In genomic region chr12:59839514-59839913, GRCh38 we compare ENCODE assay signal across 23 cellular contexts.
DNase-seq lines count a peak whose midpoint lies in the region; ATAC-seq and TF ChIP-seq lines count a peak whose summit lies in the region.
"Had no signal": no experiment of that assay in that cellular context is flagged by ENCODE, and none has a peak within 500 bp of the region (broad histone marks: within the 10 kb centered on the region; RNA-seq: fewer than 3 reads in every experiment).

No MANE protein-coding gene starts in this region.

- no peak overlapping the region for H3K4me3 ChIP-seq in GM23248
- no peak overlapping the region for H3K4me3 ChIP-seq in right lobe of liver
- H3K4me3 ChIP-seq: gastrocnemius medialis, GM12878, pancreas, thoracic aorta had no signal

- H3K9ac ChIP-seq in GM23248, result no peak overlapping the region
- H3K9ac ChIP-seq: SK-N-SH had no signal

- peak; percentile 17 to 75 (median 47) for ATAC-seq in right lobe of liver
- ATAC-seq: activated CD4-positive, CD25-positive, alpha-beta regulatory T cell treated with anti-CD3 and anti-CD28 coated beads, Interleukin-2, amount 50 U/mL, for 24 hours; gastrocnemius medialis; GM12878; pancreas; stimulated activated memory B cell treated with anti-CD40 and anti-IgM and Interleukin-4, amounts not matched to agents 10 μg/mL and 1 μg/mL and 100 μg/mL, for 72 hours had no signal

- no peaks in the 10 kb centered on the region for H3K9me3 ChIP-seq in GM23248 (ENCODE audit: low read depth)
- no peaks in the 10 kb centered on the region for H3K9me3 ChIP-seq in right lobe of liver
- H3K9me3 ChIP-seq: gastrocnemius medialis, pancreas, SK-N-SH, thoracic aorta had no signal

- H3K27me3 Mint-ChIP-seq in endothelial cell (ENCODE audit: unreplicated experiment) (no peaks in the 10 kb centered on the region), nephron progenitor cell (ENCODE audit: low read depth, poor library complexity) (no peaks in the 10 kb centered on the region)
- H3K27me3 Mint-ChIP-seq in activated T-helper 1 cell treated with anti-CD3 and anti-CD28 coated beads, Interleukin-12 subunit alpha, Interleukin-12 subunit beta, Interleukin-2, Interleukin-4 antibody, amounts not matched to agents 30 ng/mL and 10 ng/mL and 1 ng/mL, durations not matched to agents 14 hours and 24 hours and 36 hours (ENCODE audit: insufficient read depth), result peaks cover 4% of the 10 kb centered on the region
- H3K27me3 Mint-ChIP-seq: stimulated activated memory B cell treated with anti-CD40 and anti-IgM and Interleukin-4, amounts not matched to agents 10 μg/mL and 1 μg/mL and 100 μg/mL, for 72 hours had no signal

- H3F3A ChIP-seq in GM23248 (ENCODE audit: insufficient read depth), result no peaks in the 10 kb centered on the region; the same call in 1 of the 2 replicates

- no peak for TF ChIP-seq POLR2A in right lobe of liver (IDR thresholded peaks at IDR 0.05)

- H3K27ac ChIP-seq in GM23248, result no peak overlapping the region
- H3K27ac ChIP-seq in right lobe of liver, result no peak overlapping the region
- H3K27ac ChIP-seq: brain microvascular endothelial cell, gastrocnemius medialis, pancreas, thoracic aorta had no signal

- H3K4me1 Mint-ChIP-seq in endothelial cell (ENCODE audit: unreplicated experiment) (peaks cover 23% of the 10 kb centered on the region), nephron progenitor cell (no peaks in the 10 kb centered on the region)
- H3K4me1 Mint-ChIP-seq in activated T-helper 1 cell treated with anti-CD3 and anti-CD28 coated beads, Interleukin-12 subunit alpha, Interleukin-12 subunit beta, Interleukin-2, Interleukin-4 antibody, amounts not matched to agents 30 ng/mL and 10 ng/mL and 1 ng/mL, durations not matched to agents 14 hours and 24 hours and 36 hours (ENCODE audit: low read depth), result no peaks in the 10 kb centered on the region
- H3K4me1 Mint-ChIP-seq: stimulated activated memory B cell treated with anti-CD40 and anti-IgM and Interleukin-4, amounts not matched to agents 10 μg/mL and 1 μg/mL and 100 μg/mL, for 72 hours had no signal

- H3K4me1 ChIP-seq in GM23248 (ENCODE audit: insufficient read depth) (no peaks in the 10 kb centered on the region), right lobe of liver (peaks cover 0 to 11% (median 5%) of the 10 kb centered on the region in 4 donors)
- H3K4me1 ChIP-seq: gastrocnemius medialis, pancreas had no signal

- H3K4me3 Mint-ChIP-seq in endothelial cell (ENCODE audit: unreplicated experiment), result no peak overlapping the region
- no peak overlapping the region for H3K4me3 Mint-ChIP-seq in nephron progenitor cell
- H3K4me3 Mint-ChIP-seq in activated T-helper 1 cell treated with anti-CD3 and anti-CD28 coated beads, Interleukin-12 subunit alpha, Interleukin-12 subunit beta, Interleukin-2, Interleukin-4 antibody, amounts not matched to agents 30 ng/mL and 10 ng/mL and 1 ng/mL, durations not matched to agents 14 hours and 24 hours and 36 hours, result no peak overlapping the region
- H3K4me3 Mint-ChIP-seq: activated naive CD8-positive, alpha-beta T cell; stimulated activated memory B cell treated with anti-CD40 and anti-IgM and Interleukin-4, amounts not matched to agents 10 μg/mL and 1 μg/mL and 100 μg/mL, for 72 hours had no signal

- intact Hi-C loops in right lobe of liver (cut with DNase I), result no loop called here
- intact Hi-C loops in activated T-helper 1 cell treated with anti-CD3 and anti-CD28 coated beads, Interleukin-12 subunit alpha, Interleukin-12 subunit beta, Interleukin-2, Interleukin-4 antibody, amounts not matched to agents 30 ng/mL and 10 ng/mL and 1 ng/mL, durations not matched to agents 14 hours and 24 hours and 36 hours (cut with micrococcal nuclease), result no loop called here

- in situ Hi-C loops in GM23248 (cut with MboI), result no loop called here

- H3K9me3 Mint-ChIP-seq in endothelial cell (ENCODE audit: unreplicated experiment) (no peaks in the 10 kb centered on the region), nephron progenitor cell (no peaks in the 10 kb centered on the region)
- H3K9me3 Mint-ChIP-seq in activated T-helper 1 cell treated with anti-CD3 and anti-CD28 coated beads, Interleukin-12 subunit alpha, Interleukin-12 subunit beta, Interleukin-2, Interleukin-4 antibody, amounts not matched to agents 30 ng/mL and 10 ng/mL and 1 ng/mL, durations not matched to agents 14 hours and 24 hours and 36 hours, result no peaks in the 10 kb centered on the region
- H3K9me3 Mint-ChIP-seq: stimulated activated memory B cell treated with anti-CD40 and anti-IgM and Interleukin-4, amounts not matched to agents 10 μg/mL and 1 μg/mL and 100 μg/mL, for 72 hours had no signal

- H3K36me3 Mint-ChIP-seq in endothelial cell (ENCODE audit: low read depth, unreplicated experiment) (no peaks in the 10 kb centered on the region), nephron progenitor cell (ENCODE audit: low read depth) (no peaks in the 10 kb centered on the region)
- no peaks in the 10 kb centered on the region for H3K36me3 Mint-ChIP-seq in activated T-helper 1 cell treated with anti-CD3 and anti-CD28 coated beads, Interleukin-12 subunit alpha, Interleukin-12 subunit beta, Interleukin-2, Interleukin-4 antibody, amounts not matched to agents 30 ng/mL and 10 ng/mL and 1 ng/mL, durations not matched to agents 14 hours and 24 hours and 36 hours (ENCODE audit: low read depth)
- H3K36me3 Mint-ChIP-seq: activated naive CD8-positive, alpha-beta T cell; stimulated activated memory B cell treated with anti-CD40 and anti-IgM and Interleukin-4, amounts not matched to agents 10 μg/mL and 1 μg/mL and 100 μg/mL, for 72 hours had no signal

- no peaks in the 10 kb centered on the region for H3K79me2 ChIP-seq in GM23248 (ENCODE audit: insufficient read depth)

- no peaks in the 10 kb centered on the region for H3K9me2 ChIP-seq in GM23248 (ENCODE audit: insufficient read depth)
- H3K9me2 ChIP-seq: SK-N-SH had no signal

- H3K4me2 ChIP-seq in GM23248 (ENCODE audit: unreplicated experiment), result no peak overlapping the region
- H3K4me2 ChIP-seq: SK-N-SH had no signal

- H3K36me3 ChIP-seq in GM23248 (ENCODE audit: low read depth) (no peaks in the 10 kb centered on the region), right lobe of liver (no peaks in the 10 kb centered on the region)
- H3K36me3 ChIP-seq: brain microvascular endothelial cell, gastrocnemius medialis, pancreas, thoracic aorta had no signal

- no peaks in the 10 kb centered on the region for H3K27me3 ChIP-seq in GM23248 (replicated peaks; ENCODE audit: insufficient read depth)
- no peaks in the 10 kb centered on the region for H3K27me3 ChIP-seq in right lobe of liver
- H3K27me3 ChIP-seq: brain microvascular endothelial cell, gastrocnemius medialis, pancreas had no signal

- WGBS in GM23248 (ENCODE audit: low coverage in 1 of 2, low lambda C conversion rate in 2 of 2, missing lambda C conversion rate in 2 of 2), 2 experiments, result 90 to 96% methylated on average over 1 of the region's 1 CpG
- WGBS in right lobe of liver (ENCODE audit: insufficient coverage, low coverage, low lambda C conversion rate, missing lambda C conversion rate), result 35% methylated on average over 1 of the region's 1 CpG

- no peak overlapping the region for H2AFZ ChIP-seq in GM23248

- no peak for TF ChIP-seq CTCF in endothelial cell (IDR thresholded peaks at IDR 0.05; ENCODE audit: unreplicated experiment)
- no peak for TF ChIP-seq CTCF in right lobe of liver (IDR thresholded peaks at IDR 0.05)
- no peak for TF ChIP-seq CTCF in nephron progenitor cell (IDR thresholded peaks at IDR 0.05)

- H3K27ac Mint-ChIP-seq in endothelial cell (ENCODE audit: unreplicated experiment) (peak overlapping the region; percentile 79), nephron progenitor cell (no peak overlapping the region)
- no peak overlapping the region for H3K27ac Mint-ChIP-seq in activated T-helper 1 cell treated with anti-CD3 and anti-CD28 coated beads, Interleukin-12 subunit alpha, Interleukin-12 subunit beta, Interleukin-2, Interleukin-4 antibody, amounts not matched to agents 30 ng/mL and 10 ng/mL and 1 ng/mL, durations not matched to agents 14 hours and 24 hours and 36 hours
- H3K27ac Mint-ChIP-seq: activated naive CD8-positive, alpha-beta T cell; stimulated activated memory B cell treated with anti-CD40 and anti-IgM and Interleukin-4, amounts not matched to agents 10 μg/mL and 1 μg/mL and 100 μg/mL, for 72 hours had no signal

- H4K20me1 ChIP-seq in GM23248 (ENCODE audit: insufficient read depth), result no peaks in the 10 kb centered on the region

- DNase-seq in GM23248 (peak; percentile 14), OCI-M2 (lab: John Stamatoyannopoulos, UW; ENCODE audit: unreplicated experiment) (peak; percentile 11), endothelial cell (ENCODE audit: low spot score) (no peak), right lobe of liver (no peak), nephron progenitor cell (no peak), COLO829 (ENCODE audit: low spot score) (no peak)
- DNase-seq in activated T-helper 1 cell treated with anti-CD3 and anti-CD28 coated beads, Interleukin-12 subunit alpha, Interleukin-12 subunit beta, Interleukin-2, Interleukin-4 antibody, amounts not matched to agents 30 ng/mL and 10 ng/mL and 1 ng/mL, durations not matched to agents 14 hours and 24 hours and 36 hours (ENCODE audit: low spot score), result no peak
- DNase-seq in activated CD8-positive, alpha-beta memory T cell treated with anti-CD3 and anti-CD28 coated beads, Interleukin-2, amount 50 U/mL, for 48 hours, result no peak
- DNase-seq: activated CD8-positive, alpha-beta memory T cell treated with anti-CD3 and anti-CD28 coated beads for 24 hours; brain microvascular endothelial cell; gastrocnemius medialis; kidney glomerular epithelial cell; mesenchymal stem cell; NCI-H187; NCI-H510A treated with DMSO at 0.1 percent for 48 hours; NK-92 treated with Interleukin-12 subunit alpha and Interleukin-12 subunit beta, amount 100 ng/mL, for 24 hours; pancreas; SK-N-SH had no signal

Comparison
In these comparisons a context has a peak if more than half of its experiments do, and no peak if none do; other contexts are left out.
1. DNase-seq: peak in GM23248 (single experiment) and OCI-M2 (single experiment); none in endothelial cell (single experiment), right lobe of liver (0 of 3), nephron progenitor cell (single experiment), COLO829 (single experiment), activated T-helper 1 cell treated with anti-CD3 and anti-CD28 coated beads, Interleukin-12 subunit alpha, Interleukin-12 subunit beta, Interleukin-2, Interleukin-4 antibody, amounts not matched to agents 30 ng/mL and 10 ng/mL and 1 ng/mL, durations not matched to agents 14 hours and 24 hours and 36 hours (single experiment) and activated CD8-positive, alpha-beta memory T cell treated with anti-CD3 and anti-CD28 coated beads, Interleukin-2, amount 50 U/mL, for 48 hours (single experiment).